ENCODE assay signal across 17 cellular contexts in genomic region chr13:50225188-50226155, GRCh38.
"Had no signal": no experiment of that assay in that cellular context is flagged by ENCODE, and none has a peak within 500 bp of the region (broad histone marks: within the 10 kb centered on the region; RNA-seq: fewer than 3 reads in every experiment).

No MANE protein-coding gene starts in this region.

- H3K27ac Mint-ChIP-seq: activated CD8-positive, alpha-beta T cell treated with anti-CD3 and anti-CD28 coated beads, Interleukin-2, amount 10 ng/mL, durations not matched to agents 7 days and 5 days; activated naive CD8-positive, alpha-beta T cell treated with anti-CD3 and anti-CD28 coated beads, Interleukin-2, amount 10 ng/mL, durations not matched to agents 7 days and 5 days; dendritic cell treated with granulocyte-macrophage colony-stimulating factor and Interleukin-4, amounts not matched to agents 40 ng/mL and 50 ng/mL, for 4 days; immature natural killer cell; T-helper 1 cell treated with Interleukin-12 subunit alpha and Interleukin-12 subunit beta and Interleukin-4 antibody, amounts not matched to agents 30 μg/mL and 1 μg/mL, for 36 hours had no signal

- H3K4me3 Mint-ChIP-seq: activated CD8-positive, alpha-beta T cell treated with anti-CD3 and anti-CD28 coated beads, Interleukin-2, amount 10 ng/mL, durations not matched to agents 7 days and 5 days; activated naive CD8-positive, alpha-beta T cell treated with anti-CD3 and anti-CD28 coated beads, Interleukin-2, amount 10 ng/mL, durations not matched to agents 7 days and 5 days; dendritic cell treated with granulocyte-macrophage colony-stimulating factor and Interleukin-4, amounts not matched to agents 40 ng/mL and 50 ng/mL, for 4 days; immature natural killer cell; T-helper 1 cell treated with Interleukin-12 subunit alpha and Interleukin-12 subunit beta and Interleukin-4 antibody, amounts not matched to agents 30 μg/mL and 1 μg/mL, for 36 hours had no signal

- H3K4me1 ChIP-seq: foreskin keratinocyte had no signal

- H3K27me3 ChIP-seq: heart left ventricle, ovary, transverse colon had no signal

- H3K36me3 ChIP-seq: heart left ventricle, ovary, transverse colon had no signal

- ATAC-seq: activated CD8-positive, alpha-beta T cell treated with anti-CD3 and anti-CD28 coated beads, Interleukin-2, amount 10 ng/mL, durations not matched to agents 7 days and 5 days; foreskin keratinocyte; SK-N-SH treated with all-trans-retinoic acid at 6 μM for 48 hours had no signal

- H3K9me3 Mint-ChIP-seq: activated naive CD8-positive, alpha-beta T cell treated with anti-CD3 and anti-CD28 coated beads, Interleukin-2, amount 10 ng/mL, durations not matched to agents 7 days and 5 days; dendritic cell treated with granulocyte-macrophage colony-stimulating factor and Interleukin-4, amounts not matched to agents 40 ng/mL and 50 ng/mL, for 4 days; immature natural killer cell; T-helper 1 cell treated with Interleukin-12 subunit alpha and Interleukin-12 subunit beta and Interleukin-4 antibody, amounts not matched to agents 30 μg/mL and 1 μg/mL, for 36 hours had no signal

- DNase-seq: activated CD4-positive, alpha-beta T cell treated with anti-CD3 and anti-CD28 coated beads for 4 hours; activated CD8-positive, alpha-beta memory T cell treated with anti-CD3 and anti-CD28 coated beads, Interleukin-2, amount 50 U/mL, for 4 hours; activated CD8-positive, alpha-beta T cell treated with anti-CD3 and anti-CD28 coated beads, Interleukin-2, amount 10 ng/mL, durations not matched to agents 7 days and 5 days; activated naive CD8-positive, alpha-beta T cell treated with anti-CD3 and anti-CD28 coated beads, Interleukin-2, amount 10 ng/mL, durations not matched to agents 7 days and 5 days; aorta; cerebellar nuclear complex; effector memory CD4-positive, alpha-beta T cell; heart left ventricle; immature natural killer cell; mesendoderm; ovary; stimulated activated CD4-positive, alpha-beta T cell treated with anti-CD3 and anti-CD28 coated beads, Interleukin-4, amount 100 ng/mL, for 1 hour; transverse colon had no signal

- H3K27ac ChIP-seq: foreskin keratinocyte, heart left ventricle, ovary, transverse colon had no signal

- H3K9me3 ChIP-seq: heart left ventricle, ovary, transverse colon had no signal

- H3K4me3 ChIP-seq: heart left ventricle, ovary, transverse colon had no signal

- H3K36me3 Mint-ChIP-seq: activated naive CD8-positive, alpha-beta T cell treated with anti-CD3 and anti-CD28 coated beads, Interleukin-2, amount 10 ng/mL, durations not matched to agents 7 days and 5 days had no signal
